In genomic region chr10:110529596-110530011, GRCh38 we compare ENCODE assay signal across 10 cellular contexts. TPM values are rescaled to one million over a fixed set of nuclear protein-coding genes. Genes with fewer than 3 reads are reported as not detected.
DNase-seq lines count a peak whose midpoint lies in the region; ATAC-seq and TF ChIP-seq lines count a peak whose summit lies in the region.
"Had no signal": no experiment of that assay in that cellular context is flagged by ENCODE, and none has a peak within 500 bp of the region (broad histone marks: within the 10 kb centered on the region; RNA-seq: fewer than 3 reads in every experiment).

No MANE protein-coding gene starts in this region.

- WGBS in H9 (ENCODE audit: extremely low coverage, insufficient read length, low lambda C conversion rate): no CpG with 5 or more reads among the region's 6 CpGs
- 69 to 84% methylated on average over 5 to 6 of the region's 6 CpGs for WGBS in gastroesophageal sphincter (ENCODE audit: low coverage in 1 of 2), 2 donors

- no peaks in the 10 kb centered on the region for H3K36me3 ChIP-seq in BLaER1 treated with 17β-estradiol and CSF1 and Interleukin-3, amounts not matched to agents 10 nM and 100 nM
- H3K36me3 ChIP-seq in left lung: no peaks in the 10 kb centered on the region
- no peaks in the 10 kb centered on the region for H3K36me3 ChIP-seq in gastroesophageal sphincter

- peak overlapping the region; percentile 69 for H3K18ac ChIP-seq in H9 (ENCODE audit: insufficient read length, low read depth, low read length)

- H2AK5ac ChIP-seq in H9 (ENCODE audit: insufficient read length, low read length): peak overlapping the region; percentile 5

- H3K23ac ChIP-seq in H9 (ENCODE audit: insufficient read length, low read depth, low read length): no peak overlapping the region

- peak overlapping the region; percentile 58 for H4K5ac ChIP-seq in H9 (ENCODE audit: insufficient read length, low read depth, low read length)

- no peak overlapping the region for H3K4me3 ChIP-seq in BLaER1 treated with 17β-estradiol and CSF1 and Interleukin-3, amounts not matched to agents 10 nM and 100 nM
- H3K4me3 ChIP-seq in left lung (no peak overlapping the region), gastroesophageal sphincter (no peak overlapping the region)

- H2BK120ac ChIP-seq in H9 (ENCODE audit: low read depth, low read length, poor library complexity, severe bottlenecking): no peak overlapping the region

- no peak for TF ChIP-seq EP300 in gastroesophageal sphincter (IDR thresholded peaks at IDR 0.05)

- no peak overlapping the region for H2BK15ac ChIP-seq in H9 (ENCODE audit: low read depth, low read length)

- DNase-seq in H9 (peak; percentile 74), left lung (no peak), H4 (ENCODE audit: low spot score) (no peak)
- DNase-seq: DMS79, NCI-H1092 treated with DMSO at 0.1 percent for 48 hours had no signal

- peak overlapping the region; percentile 70 to 72; a peak in 4 of 5 replicates for H3K4me3 Mint-ChIP-seq in H9
- H3K4me3 Mint-ChIP-seq in activated T-helper 17 cell treated with anti-CD3 and anti-CD28 coated beads, Interleukin-2, amount 50 U/mL, for 72 hours: peak overlapping the region; percentile 64

- H2BK5ac ChIP-seq in H9 (ENCODE audit: insufficient read length, low read length): peak overlapping the region; percentile 64

- H3K23me2 ChIP-seq in H9 (ENCODE audit: insufficient read length, low read depth, low read length, poor library complexity, severe bottlenecking): peaks cover 4% of the 10 kb centered on the region

- H4K20me1 ChIP-seq in BLaER1 treated with 17β-estradiol and CSF1 and Interleukin-3, amounts not matched to agents 10 nM and 100 nM: no peaks in the 10 kb centered on the region
- H4K20me1 ChIP-seq in H9 (ENCODE audit: control insufficient read depth, insufficient read depth, insufficient read length): no peaks in the 10 kb centered on the region

- H3K4me1 Mint-ChIP-seq in H9: peaks cover 30 to 42% of the 10 kb centered on the region in 2 experiments
- H3K4me1 Mint-ChIP-seq in activated T-helper 17 cell treated with anti-CD3 and anti-CD28 coated beads, Interleukin-2, amount 50 U/mL, for 72 hours: peaks cover 26% of the 10 kb centered on the region

- H3K27ac Mint-ChIP-seq in H9: peak overlapping the region; percentile 94 to 98 (median 95)
- H3K27ac Mint-ChIP-seq in activated T-helper 17 cell treated with anti-CD3 and anti-CD28 coated beads, Interleukin-2, amount 50 U/mL, for 72 hours: peak overlapping the region; percentile 53

- H3K14ac ChIP-seq in H9 (ENCODE audit: insufficient read depth, low read length): peak overlapping the region; percentile 70

- H3K79me1 ChIP-seq in H9 (ENCODE audit: insufficient read depth, low read depth, low read length, poor library complexity, severe bottlenecking): no peaks in the 10 kb centered on the region

- H3K79me2 ChIP-seq in H9 (ENCODE audit: insufficient read depth, low read length): no peaks in the 10 kb centered on the region

- TF ChIP-seq POLR2A in gastroesophageal sphincter (IDR thresholded peaks at IDR 0.05): no peak

- H2BK20ac ChIP-seq in H9 (ENCODE audit: low read depth, low read length, poor library complexity, severe bottlenecking): no peak overlapping the region

- no peak overlapping the region for H4K8ac ChIP-seq in H9 (replicated peaks; ENCODE audit: insufficient read length, low read depth, low read length)

- H3K56ac ChIP-seq in H9 (ENCODE audit: insufficient read length, low read depth, low read length): no peak overlapping the region

- peaks cover 59 to 92% (median 75%) of the 10 kb centered on the region in 10 experiments for H3K4me1 ChIP-seq in BLaER1 treated with 17β-estradiol and CSF1 and Interleukin-3, amounts not matched to agents 10 nM and 100 nM
- peaks cover 4% of the 10 kb centered on the region; the same call in 1 of the 2 replicates for H3K4me1 ChIP-seq in H9 (ENCODE audit: insufficient read depth, low read length)
- H3K4me1 ChIP-seq in left lung: peaks cover 0 to 7% of the 10 kb centered on the region in 2 donors
- peaks cover 0 to 9% (median 6%) of the 10 kb centered on the region in 3 donors for H3K4me1 ChIP-seq in gastroesophageal sphincter

- intact Hi-C loops in left lung (cut with DNase I): no loop called here

- peak overlapping the region; percentile 41 for H2BK12ac ChIP-seq in H9 (ENCODE audit: insufficient read length, low read depth, low read length)

- H3T11ph ChIP-seq in H9 (ENCODE audit: low read length): no peak overlapping the region

- H2AFZ ChIP-seq in H9 (ENCODE audit: low read length): no peak overlapping the region

- ATAC-seq in activated T-helper 17 cell treated with anti-CD3 and anti-CD28 coated beads, Interleukin-2, amount 50 U/mL, for 72 hours (replicated peaks): peak; percentile 9
- ATAC-seq in left lung (peak; percentile 41), gastroesophageal sphincter (no peak), GM21723 (IDR thresholded peaks at IDR 0.05; ENCODE audit: unreplicated experiment) (no peak), HG03571 (IDR thresholded peaks at IDR 0.05; ENCODE audit: unreplicated experiment) (no peak)

- H3K36me3 Mint-ChIP-seq in H9 (ENCODE audit: insufficient read depth in 1 of 3, low read depth in 3 of 3): no peaks in the 10 kb centered on the region
- peaks cover 3% of the 10 kb centered on the region for H3K36me3 Mint-ChIP-seq in activated T-helper 17 cell treated with anti-CD3 and anti-CD28 coated beads, Interleukin-2, amount 50 U/mL, for 72 hours (ENCODE audit: low read depth)

- H3K27me3 Mint-ChIP-seq in H9 (ENCODE audit: low read depth): no peaks in the 10 kb centered on the region; the same call in 1 of the 2 replicates
- H3K27me3 Mint-ChIP-seq in activated T-helper 17 cell treated with anti-CD3 and anti-CD28 coated beads, Interleukin-2, amount 50 U/mL, for 72 hours: no peaks in the 10 kb centered on the region

- H3K9me3 ChIP-seq in BLaER1 treated with 17β-estradiol and CSF1 and Interleukin-3, amounts not matched to agents 10 nM and 100 nM (replicated peaks in 1 of 11): no peaks in the 10 kb centered on the region
- no peaks in the 10 kb centered on the region for H3K9me3 ChIP-seq in H9 (ENCODE audit: control insufficient read depth, low read depth, low read length)
- no peaks in the 10 kb centered on the region for H3K9me3 ChIP-seq in left lung
- no peaks in the 10 kb centered on the region for H3K9me3 ChIP-seq in gastroesophageal sphincter

- H4K91ac ChIP-seq in H9 (ENCODE audit: insufficient read length, low read depth, low read length): peak overlapping the region; percentile 28

- TF ChIP-seq CTCF in H9 (conservative IDR thresholded peaks at IDR 0.05) (no peak), left lung (IDR thresholded peaks at IDR 0.05) (no peak), gastroesophageal sphincter (IDR thresholded peaks at IDR 0.05) (no peak)

- H3K4me2 ChIP-seq in BLaER1 treated with 17β-estradiol and CSF1 and Interleukin-3, amounts not matched to agents 10 nM and 100 nM: peak overlapping the region; percentile 48 to 74 (median 63); a peak in 19 of 22 replicates
- peak overlapping the region; percentile 57 for H3K4me2 ChIP-seq in H9 (ENCODE audit: insufficient read depth, insufficient read length, low read length)

- no peak overlapping the region; the same call in 1 of the 2 replicates for H3K4ac ChIP-seq in H9 (ENCODE audit: low read depth, low read length)

- peaks cover 4 to 10% (median 8%) of the 10 kb centered on the region in 11 experiments; a peak in 14 of 22 replicates for H3K27me3 ChIP-seq in BLaER1 treated with 17β-estradiol and CSF1 and Interleukin-3, amounts not matched to agents 10 nM and 100 nM
- H3K27me3 ChIP-seq in H9 (ENCODE audit: insufficient read depth, low read length): no peaks in the 10 kb centered on the region
- H3K27me3 ChIP-seq in left lung: peaks cover 0 to 9% of the 10 kb centered on the region in 2 donors
- peaks cover 38% of the 10 kb centered on the region for H3K27me3 ChIP-seq in gastroesophageal sphincter

- no peaks in the 10 kb centered on the region; a peak in 1 of 5 replicates for H3K9me3 Mint-ChIP-seq in H9
- no peaks in the 10 kb centered on the region for H3K9me3 Mint-ChIP-seq in activated T-helper 17 cell treated with anti-CD3 and anti-CD28 coated beads, Interleukin-2, amount 50 U/mL, for 72 hours

- no peak overlapping the region for H3K27ac ChIP-seq in BLaER1 treated with 17β-estradiol and CSF1 and Interleukin-3, amounts not matched to agents 10 nM and 100 nM
- H3K27ac ChIP-seq in H9 (ENCODE audit: insufficient read length, low read depth, low read length) (peak overlapping the region; percentile 96), left lung (no peak overlapping the region), gastroesophageal sphincter (no peak overlapping the region)

- H3K9ac ChIP-seq in BLaER1 treated with 17β-estradiol and CSF1 and Interleukin-3, amounts not matched to agents 10 nM and 100 nM: no peak overlapping the region
- H3K9ac ChIP-seq in H9 (ENCODE audit: extremely low read depth, insufficient read length, low read length): peak overlapping the region; percentile 51

RNA-seq across cellular contexts. Expression of gene DUSP5, which starts 31.9 kb away (rescaled TPM):
- total RNA-seq in H9 (2021): 29.3 and 29.4 TPM in 2 replicates
- 100 to 1,000 TPM in 1 of 2 donors, 10 to 100 TPM in 1; 43.2 to 107 TPM for total RNA-seq in activated T-helper 17 cell treated with anti-CD3 and anti-CD28 coated beads, Interleukin-2, amount 50 U/mL, for 72 hours
- total RNA-seq in left lung: 10 to 100 TPM; 11.3 to 18.8 TPM
- total RNA-seq in gastroesophageal sphincter: 1 to 10 TPM; 2.5 to 9.8 (median 3.5) TPM
- 5.4 and 10.5 TPM in 2 replicates for total RNA-seq in H4 (2014; rRNA removed; shearing (Covaris generic))

RNA-seq across cellular contexts. Expression of gene SMC3, which starts 37.9 kb away (rescaled TPM):
- total RNA-seq in H9 (2021): 80.6 and 82.4 TPM in 2 replicates
- 10 to 100 TPM; 74.0 to 77.3 TPM for total RNA-seq in activated T-helper 17 cell treated with anti-CD3 and anti-CD28 coated beads, Interleukin-2, amount 50 U/mL, for 72 hours
- 10 to 100 TPM; 26.6 to 33.5 TPM for total RNA-seq in left lung
- 10 to 100 TPM; 35.5 to 62.0 (median 42.8) TPM for total RNA-seq in gastroesophageal sphincter
- 28.9 and 32.9 TPM in 2 replicates for total RNA-seq in H4 (2014; rRNA removed; shearing (Covaris generic))

Comparison
In these comparisons a context has a peak if more than half of its experiments do, and no peak if none do; other contexts are left out.
1. ATAC-seq: peak in activated T-helper 17 cell treated with anti-CD3 and anti-CD28 coated beads, Interleukin-2, amount 50 U/mL, for 72 hours (single experiment) and left lung (single experiment); none in gastroesophageal sphincter (single experiment), GM21723 (single experiment) and HG03571 (single experiment).